ENCODE assay signal across 11 cellular contexts in the genomic region with DNA sequence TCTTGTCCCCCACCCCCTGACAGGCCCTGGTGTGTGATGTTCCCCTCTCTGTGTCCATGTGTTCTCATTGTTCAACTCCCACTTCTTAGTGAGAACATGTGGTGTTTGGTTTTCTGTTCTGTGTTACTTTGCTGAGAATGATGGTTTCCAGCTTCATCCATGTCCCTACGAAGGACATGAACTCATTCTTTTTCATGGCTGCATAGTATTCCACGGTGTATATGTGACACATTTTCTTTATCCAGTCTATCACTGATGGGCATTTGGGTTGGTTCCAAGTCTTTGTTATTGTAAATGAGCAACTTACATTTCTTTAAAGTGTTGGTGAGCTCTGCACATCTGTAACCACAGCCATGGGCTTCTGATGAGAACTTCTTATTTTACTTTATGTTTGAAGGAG. TPM values are rescaled to one million over a fixed set of nuclear protein-coding genes. Genes with fewer than 3 reads are reported as not detected.
"Had no signal": no experiment of that assay in that cellular context is flagged by ENCODE, and none has a peak within 500 bp of the region (broad histone marks: within the 10 kb centered on the region; RNA-seq: fewer than 3 reads in every experiment).

No MANE protein-coding gene starts in this region.

RNA-seq across cellular contexts. Expression of gene PIRT, which starts 30.9 kb away (rescaled TPM):
- total RNA-seq: OCI-LY7, PC-3, PC-9, Right ventricle myocardium inferior, Right ventricle myocardium superior, RPMI7951, SJCRH30, SJSA1, SK-MEL-5, T-cell had no signal
- polyA plus RNA-seq: SK-N-SH had no signal
